In the genomic region with DNA sequence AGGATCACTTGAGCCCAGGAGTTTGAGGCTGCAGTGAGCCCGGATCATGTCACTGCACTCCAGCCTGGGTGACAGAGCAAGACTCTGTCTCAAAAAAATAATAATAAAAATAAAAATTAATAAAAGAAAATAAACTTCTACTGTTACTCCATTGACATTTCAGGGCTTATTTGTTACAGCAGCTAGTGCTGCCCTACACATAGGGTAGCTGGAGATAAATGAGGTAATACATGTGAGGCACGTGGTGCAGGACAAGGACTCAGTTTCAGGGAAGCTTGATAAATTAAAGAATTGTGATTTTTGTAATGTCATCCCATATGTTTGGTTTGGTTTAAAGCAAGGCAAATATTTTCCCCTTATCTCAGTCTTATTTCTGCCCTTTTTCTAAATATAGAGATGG, we compare ENCODE assay signal across 8 cellular contexts.
"Had no signal": no experiment of that assay in that cellular context is flagged by ENCODE, and none has a peak within 500 bp of the region (broad histone marks: within the 10 kb centered on the region; RNA-seq: fewer than 3 reads in every experiment).

No MANE protein-coding gene starts in this region.

- ATAC-seq: GM12878 had no signal

- DNase-seq: GDM1, GF-D8 had no signal

- FAIRE-seq: G401.6, GM12878, GM12891, GM12892, GM18507, GM19239 had no signal

- H3K4me3 ChIP-seq: GM12878 had no signal
